1 cellular context compared by ENCODE assay signal in the genomic region with DNA sequence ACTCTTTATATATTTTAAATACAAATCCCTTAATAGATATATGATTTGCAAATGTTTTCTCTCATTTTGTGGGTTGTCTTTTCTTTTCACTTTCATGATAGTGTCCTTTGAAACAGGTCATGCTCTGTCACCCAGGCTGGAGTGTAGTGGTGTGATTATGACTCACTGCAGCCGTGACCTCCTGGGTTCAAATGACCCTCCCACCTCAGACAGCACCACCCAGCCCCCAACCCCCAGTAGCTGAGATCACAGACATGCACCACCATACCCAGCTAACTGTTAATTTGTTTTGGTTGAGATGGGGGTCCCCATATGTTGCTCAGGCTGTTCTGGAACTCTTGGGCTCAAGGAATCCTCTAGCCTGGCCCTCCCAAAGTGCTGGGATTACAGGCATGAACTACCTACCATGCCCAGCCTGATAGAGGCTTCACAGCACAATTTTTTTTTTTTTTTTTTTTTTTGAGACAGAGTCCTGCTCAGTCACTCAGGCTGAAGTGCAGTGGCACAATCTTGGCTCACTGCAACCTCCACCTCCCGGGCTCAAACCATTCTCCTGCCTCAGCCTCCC.
TF ChIP-seq lines count a peak whose summit lies in the region.

No MANE protein-coding gene starts in this region.

TF ChIP-seq in HepG2, 621 proteins besides CTCF, POLR2A, EP300 and RAD21 (continues in another document):
- TF ChIP-seq, protein P1, sequence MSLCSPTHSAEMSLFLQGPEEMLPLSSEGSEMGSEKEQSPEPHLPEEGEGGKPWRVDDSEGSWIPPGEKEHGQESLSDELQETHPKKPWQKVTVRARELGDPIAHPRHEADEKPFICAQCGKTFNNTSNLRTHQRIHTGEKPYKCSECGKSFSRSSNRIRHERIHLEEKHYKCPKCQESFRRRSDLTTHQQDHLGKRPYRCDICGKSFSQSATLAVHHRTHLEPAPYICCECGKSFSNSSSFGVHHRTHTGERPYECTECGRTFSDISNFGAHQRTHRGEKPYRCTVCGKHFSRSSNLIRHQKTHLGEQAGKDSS (CRISPR knock-in tag; IDR thresholded peaks at IDR 0.05; ENCODE audit: borderline replicate concordance, low read depth), result no peak
- TF ChIP-seq SALL1 (CRISPR knock-in tag; IDR thresholded peaks at IDR 0.05) (peak; percentile 70), NR2F2 (IDR thresholded peaks at IDR 0.05; ENCODE audit: borderline replicate concordance, low read depth) (peak; percentile 80), LCORL (IDR thresholded peaks at IDR 0.05) (no peak), LCORL (CRISPR knock-in tag; IDR thresholded peaks at IDR 0.05) (no peak), ZNF33A (CRISPR knock-in tag; IDR thresholded peaks at IDR 0.05; ENCODE audit: borderline replicate concordance) (no peak), ZNF343 (CRISPR knock-in tag; IDR thresholded peaks at IDR 0.05) (no peak), YEATS2 (CRISPR knock-in tag; IDR thresholded peaks at IDR 0.05; ENCODE audit: borderline replicate concordance) (no peak), EZH2 (conservative IDR thresholded peaks at IDR 0.05; ENCODE audit: low read depth, low read length) (no peak), SMAD9 (CRISPR knock-in tag; IDR thresholded peaks at IDR 0.05) (no peak), CEBPG (CRISPR knock-in tag; IDR thresholded peaks at IDR 0.05) (no peak), SALL2 (CRISPR knock-in tag; IDR thresholded peaks at IDR 0.05) (no peak), ZNF225 (CRISPR knock-in tag; IDR thresholded peaks at IDR 0.05) (no peak), HNRNPUL1 (IDR thresholded peaks at IDR 0.05; ENCODE audit: low read depth, low read length) (no peak), SOX5 (CRISPR knock-in tag; IDR thresholded peaks at IDR 0.05; ENCODE audit: borderline replicate concordance) (0 out of 2 replicates have a peak, but pooled peaks have one; percentile 19), DNMT3B (CRISPR knock-in tag; conservative IDR thresholded peaks at IDR 0.05) (no peak), TEAD3 (CRISPR knock-in tag; optimal IDR thresholded peaks at IDR 0.05; ENCODE audit: borderline replicate concordance) (no peak), RFX1 (IDR thresholded peaks at IDR 0.05) (no peak), ZNF350 (CRISPR knock-in tag; IDR thresholded peaks at IDR 0.05; ENCODE audit: borderline replicate concordance, low read depth) (no peak), ZBTB21 (CRISPR knock-in tag; IDR thresholded peaks at IDR 0.05) (no peak), ZMYM4 (CRISPR knock-in tag; IDR thresholded peaks at IDR 0.05) (peak; percentile 41; the same call in 1 of the 2 replicates), REXO4 (CRISPR knock-in tag; IDR thresholded peaks at IDR 0.05; ENCODE audit: borderline replicate concordance) (no peak), SMARCE1 (IDR thresholded peaks at IDR 0.05; ENCODE audit: borderline replicate concordance) (no peak), MEIS2 (CRISPR knock-in tag; IDR thresholded peaks at IDR 0.05) (no peak), TP53 (CRISPR knock-in tag; conservative IDR thresholded peaks at IDR 0.05) (no peak), POLR2AphosphoS2 (IDR thresholded peaks at IDR 0.05; ENCODE audit: low read depth, low read length) (no peak), IRF2 (CRISPR knock-in tag; IDR thresholded peaks at IDR 0.05) (no peak), ZNF530 (CRISPR knock-in tag; IDR thresholded peaks at IDR 0.05; ENCODE audit: low read depth) (no peak), JUN (CRISPR knock-in tag; IDR thresholded peaks at IDR 0.05) (peak; percentile 75; the same call in 1 of the 2 replicates), ZNF816 (CRISPR knock-in tag; IDR thresholded peaks at IDR 0.05; ENCODE audit: borderline replicate concordance) (no peak), PHF20 (CRISPR knock-in tag; IDR thresholded peaks at IDR 0.05) (no peak), RXRA (CRISPR knock-in tag; IDR thresholded peaks at IDR 0.05) (peak; percentile 43; the same call in 1 of the 2 replicates), SAFB2 (CRISPR knock-in tag; IDR thresholded peaks at IDR 0.05; ENCODE audit: borderline replicate concordance, low read depth) (no peak), ZNF30 (CRISPR knock-in tag; IDR thresholded peaks at IDR 0.05) (no peak), ZBTB7B (CRISPR knock-in tag; IDR thresholded peaks at IDR 0.05) (peak; percentile 21; the same call in 1 of the 2 replicates), SOX6 (IDR thresholded peaks at IDR 0.05) (no peak), SOX6 (CRISPR knock-in tag; IDR thresholded peaks at IDR 0.05) (no peak), TEAD2 (CRISPR knock-in tag; IDR thresholded peaks at IDR 0.05) (no peak)
- TF ChIP-seq, protein P2, sequence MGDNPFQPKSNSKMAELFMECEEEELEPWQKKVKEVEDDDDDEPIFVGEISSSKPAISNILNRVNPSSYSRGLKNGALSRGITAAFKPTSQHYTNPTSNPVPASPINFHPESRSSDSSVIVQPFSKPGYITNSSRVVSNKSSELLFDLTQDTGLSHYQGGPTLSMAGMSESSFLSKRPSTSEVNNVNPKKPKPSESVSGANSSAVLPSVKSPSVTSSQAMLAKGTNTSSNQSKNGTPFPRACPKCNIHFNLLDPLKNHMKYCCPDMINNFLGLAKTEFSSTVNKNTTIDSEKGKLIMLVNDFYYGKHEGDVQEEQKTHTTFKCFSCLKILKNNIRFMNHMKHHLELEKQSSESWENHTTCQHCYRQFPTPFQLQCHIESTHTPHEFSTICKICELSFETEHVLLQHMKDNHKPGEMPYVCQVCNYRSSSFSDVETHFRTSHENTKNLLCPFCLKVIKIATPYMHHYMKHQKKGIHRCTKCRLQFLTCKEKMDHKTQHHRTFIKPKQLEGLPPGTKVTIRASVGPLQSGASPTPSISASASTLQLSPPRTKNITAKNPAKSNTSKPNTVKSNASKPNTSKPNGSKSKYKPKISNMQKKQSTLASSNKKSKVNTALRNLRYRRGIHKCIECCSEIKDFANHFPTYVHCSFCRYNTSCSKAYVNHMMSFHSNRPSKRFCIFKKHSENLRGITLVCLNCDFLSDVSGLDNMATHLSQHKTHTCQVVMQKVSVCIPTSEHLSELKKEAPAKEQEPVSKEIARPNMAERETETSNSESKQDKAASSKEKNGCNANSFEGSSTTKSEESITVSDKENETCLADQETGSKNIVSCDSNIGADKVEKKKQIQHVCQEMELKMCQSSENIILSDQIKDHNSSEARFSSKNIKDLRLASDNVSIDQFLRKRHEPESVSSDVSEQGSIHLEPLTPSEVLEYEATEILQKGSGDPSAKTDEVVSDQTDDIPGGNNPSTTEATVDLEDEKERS (CRISPR knock-in tag; IDR thresholded peaks at IDR 0.05), result no peak
- TF ChIP-seq, protein P3, sequence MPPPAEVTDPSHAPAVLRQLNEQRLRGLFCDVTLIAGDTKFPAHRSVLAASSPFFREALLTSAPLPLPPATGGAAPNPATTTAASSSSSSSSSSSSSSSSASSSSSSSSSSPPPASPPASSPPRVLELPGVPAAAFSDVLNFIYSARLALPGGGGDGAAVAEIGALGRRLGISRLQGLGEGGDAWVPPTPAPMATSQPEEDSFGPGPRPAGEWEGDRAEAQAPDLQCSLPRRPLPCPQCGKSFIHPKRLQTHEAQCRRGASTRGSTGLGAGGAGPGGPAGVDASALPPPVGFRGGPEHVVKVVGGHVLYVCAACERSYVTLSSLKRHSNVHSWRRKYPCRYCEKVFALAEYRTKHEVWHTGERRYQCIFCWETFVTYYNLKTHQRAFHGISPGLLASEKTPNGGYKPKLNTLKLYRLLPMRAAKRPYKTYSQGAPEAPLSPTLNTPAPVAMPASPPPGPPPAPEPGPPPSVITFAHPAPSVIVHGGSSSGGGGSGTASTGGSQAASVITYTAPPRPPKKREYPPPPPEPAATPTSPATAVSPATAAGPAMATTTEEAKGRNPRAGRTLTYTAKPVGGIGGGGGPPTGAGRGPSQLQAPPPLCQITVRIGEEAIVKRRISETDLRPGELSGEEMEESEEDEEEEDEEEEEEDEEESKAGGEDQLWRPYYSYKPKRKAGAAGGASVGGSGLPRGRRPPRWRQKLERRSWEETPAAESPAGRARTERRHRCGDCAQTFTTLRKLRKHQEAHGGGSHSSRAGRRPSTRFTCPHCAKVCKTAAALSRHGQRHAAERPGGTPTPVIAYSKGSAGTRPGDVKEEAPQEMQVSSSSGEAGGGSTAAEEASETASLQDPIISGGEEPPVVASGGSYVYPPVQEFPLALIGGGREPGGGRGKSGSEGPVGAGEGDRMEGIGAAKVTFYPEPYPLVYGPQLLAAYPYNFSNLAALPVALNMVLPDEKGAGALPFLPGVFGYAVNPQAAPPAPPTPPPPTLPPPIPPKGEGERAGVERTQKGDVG (CRISPR knock-in tag; IDR thresholded peaks at IDR 0.05; ENCODE audit: borderline replicate concordance), result no peak
- TF ChIP-seq, protein P4, sequence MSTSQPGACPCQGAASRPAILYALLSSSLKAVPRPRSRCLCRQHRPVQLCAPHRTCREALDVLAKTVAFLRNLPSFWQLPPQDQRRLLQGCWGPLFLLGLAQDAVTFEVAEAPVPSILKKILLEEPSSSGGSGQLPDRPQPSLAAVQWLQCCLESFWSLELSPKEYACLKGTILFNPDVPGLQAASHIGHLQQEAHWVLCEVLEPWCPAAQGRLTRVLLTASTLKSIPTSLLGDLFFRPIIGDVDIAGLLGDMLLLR (CRISPR knock-in tag; IDR thresholded peaks at IDR 0.05), result no peak
- TF ChIP-seq, protein P5, sequence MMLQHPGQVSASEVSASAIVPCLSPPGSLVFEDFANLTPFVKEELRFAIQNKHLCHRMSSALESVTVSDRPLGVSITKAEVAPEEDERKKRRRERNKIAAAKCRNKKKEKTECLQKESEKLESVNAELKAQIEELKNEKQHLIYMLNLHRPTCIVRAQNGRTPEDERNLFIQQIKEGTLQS (CRISPR knock-in tag; IDR thresholded peaks at IDR 0.05), result peak; percentile 46; the same call in 1 of the 2 replicates
- TF ChIP-seq, protein P6, sequence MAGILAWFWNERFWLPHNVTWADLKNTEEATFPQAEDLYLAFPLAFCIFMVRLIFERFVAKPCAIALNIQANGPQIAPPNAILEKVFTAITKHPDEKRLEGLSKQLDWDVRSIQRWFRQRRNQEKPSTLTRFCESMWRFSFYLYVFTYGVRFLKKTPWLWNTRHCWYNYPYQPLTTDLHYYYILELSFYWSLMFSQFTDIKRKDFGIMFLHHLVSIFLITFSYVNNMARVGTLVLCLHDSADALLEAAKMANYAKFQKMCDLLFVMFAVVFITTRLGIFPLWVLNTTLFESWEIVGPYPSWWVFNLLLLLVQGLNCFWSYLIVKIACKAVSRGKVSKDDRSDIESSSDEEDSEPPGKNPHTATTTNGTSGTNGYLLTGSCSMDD (CRISPR knock-in tag; IDR thresholded peaks at IDR 0.05), result no peak
- TF ChIP-seq, protein P7, sequence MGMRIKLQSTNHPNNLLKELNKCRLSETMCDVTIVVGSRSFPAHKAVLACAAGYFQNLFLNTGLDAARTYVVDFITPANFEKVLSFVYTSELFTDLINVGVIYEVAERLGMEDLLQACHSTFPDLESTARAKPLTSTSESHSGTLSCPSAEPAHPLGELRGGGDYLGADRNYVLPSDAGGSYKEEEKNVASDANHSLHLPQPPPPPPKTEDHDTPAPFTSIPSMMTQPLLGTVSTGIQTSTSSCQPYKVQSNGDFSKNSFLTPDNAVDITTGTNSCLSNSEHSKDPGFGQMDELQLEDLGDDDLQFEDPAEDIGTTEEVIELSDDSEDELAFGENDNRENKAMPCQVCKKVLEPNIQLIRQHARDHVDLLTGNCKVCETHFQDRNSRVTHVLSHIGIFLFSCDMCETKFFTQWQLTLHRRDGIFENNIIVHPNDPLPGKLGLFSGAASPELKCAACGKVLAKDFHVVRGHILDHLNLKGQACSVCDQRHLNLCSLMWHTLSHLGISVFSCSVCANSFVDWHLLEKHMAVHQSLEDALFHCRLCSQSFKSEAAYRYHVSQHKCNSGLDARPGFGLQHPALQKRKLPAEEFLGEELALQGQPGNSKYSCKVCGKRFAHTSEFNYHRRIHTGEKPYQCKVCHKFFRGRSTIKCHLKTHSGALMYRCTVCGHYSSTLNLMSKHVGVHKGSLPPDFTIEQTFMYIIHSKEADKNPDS (CRISPR knock-in tag; IDR thresholded peaks at IDR 0.05), result no peak
- TF ChIP-seq, protein P8, sequence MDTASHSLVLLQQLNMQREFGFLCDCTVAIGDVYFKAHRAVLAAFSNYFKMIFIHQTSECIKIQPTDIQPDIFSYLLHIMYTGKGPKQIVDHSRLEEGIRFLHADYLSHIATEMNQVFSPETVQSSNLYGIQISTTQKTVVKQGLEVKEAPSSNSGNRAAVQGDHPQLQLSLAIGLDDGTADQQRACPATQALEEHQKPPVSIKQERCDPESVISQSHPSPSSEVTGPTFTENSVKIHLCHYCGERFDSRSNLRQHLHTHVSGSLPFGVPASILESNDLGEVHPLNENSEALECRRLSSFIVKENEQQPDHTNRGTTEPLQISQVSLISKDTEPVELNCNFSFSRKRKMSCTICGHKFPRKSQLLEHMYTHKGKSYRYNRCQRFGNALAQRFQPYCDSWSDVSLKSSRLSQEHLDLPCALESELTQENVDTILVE (CRISPR knock-in tag; IDR thresholded peaks at IDR 0.05), result no peak
- TF ChIP-seq, protein P9, sequence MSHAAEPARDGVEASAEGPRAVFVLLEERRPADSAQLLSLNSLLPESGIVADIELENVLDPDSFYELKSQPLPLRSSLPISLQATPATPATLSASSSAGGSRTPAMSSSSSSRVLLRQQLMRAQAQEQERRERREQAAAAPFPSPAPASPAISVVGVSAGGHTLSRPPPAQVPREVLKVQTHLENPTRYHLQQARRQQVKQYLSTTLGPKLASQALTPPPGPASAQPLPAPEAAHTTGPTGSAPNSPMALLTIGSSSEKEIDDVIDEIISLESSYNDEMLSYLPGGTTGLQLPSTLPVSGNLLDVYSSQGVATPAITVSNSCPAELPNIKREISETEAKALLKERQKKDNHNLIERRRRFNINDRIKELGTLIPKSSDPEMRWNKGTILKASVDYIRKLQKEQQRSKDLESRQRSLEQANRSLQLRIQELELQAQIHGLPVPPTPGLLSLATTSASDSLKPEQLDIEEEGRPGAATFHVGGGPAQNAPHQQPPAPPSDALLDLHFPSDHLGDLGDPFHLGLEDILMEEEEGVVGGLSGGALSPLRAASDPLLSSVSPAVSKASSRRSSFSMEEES (CRISPR knock-in tag; IDR thresholded peaks at IDR 0.05), result 0 out of 2 replicates have a peak, but pooled peaks have one; percentile 40
- TF ChIP-seq, protein P10, sequence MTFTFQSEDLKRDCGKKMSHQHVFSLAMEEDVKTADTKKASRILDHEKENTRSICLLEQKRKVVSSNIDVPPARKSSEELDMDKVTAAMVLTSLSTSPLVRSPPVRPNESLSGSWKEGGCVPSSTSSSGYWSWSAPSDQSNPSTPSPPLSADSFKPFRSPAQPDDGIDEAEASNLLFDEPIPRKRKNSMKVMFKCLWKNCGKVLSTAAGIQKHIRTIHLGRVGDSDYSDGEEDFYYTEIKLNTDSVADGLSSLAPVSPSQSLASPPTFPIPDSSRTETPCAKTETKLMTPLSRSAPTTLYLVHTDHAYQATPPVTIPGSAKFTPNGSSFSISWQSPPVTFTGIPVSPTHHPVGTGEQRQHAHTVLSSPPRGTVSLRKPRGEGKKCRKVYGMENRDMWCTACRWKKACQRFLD (CRISPR knock-in tag; IDR thresholded peaks at IDR 0.05; ENCODE audit: borderline replicate concordance), result no peak
